1 cellular context compared by ENCODE assay signal in genomic region chr6:32983964-32984638, GRCh38.
TF ChIP-seq lines count a peak whose summit lies in the region.

No MANE protein-coding gene starts in this region.

TF ChIP-seq in HCT116, 20 proteins besides CTCF, POLR2A, EP300 and RAD21 (continued from another document):
- no peak for TF ChIP-seq MAX (IDR thresholded peaks at IDR 0.05)
- TF ChIP-seq EGR1 (IDR thresholded peaks at IDR 0.05; ENCODE audit: low read depth): no peak
- TF ChIP-seq FOSL1 (IDR thresholded peaks at IDR 0.05; ENCODE audit: low read depth): no peak
- TF ChIP-seq YY1 (IDR thresholded peaks at IDR 0.05; ENCODE audit: extremely low read depth, insufficient replicate concordance, low read depth, low read length): no peak
- no peak for TF ChIP-seq ELF1 (IDR thresholded peaks at IDR 0.05; ENCODE audit: borderline replicate concordance, low read depth)
- no peak for TF ChIP-seq POLR2AphosphoS5 (IDR thresholded peaks at IDR 0.05; ENCODE audit: low read depth, low read length)
- TF ChIP-seq ATF3 (IDR thresholded peaks at IDR 0.05): no peak
- no peak; the same call in 1 of the 2 replicates for TF ChIP-seq JUND (IDR thresholded peaks at IDR 0.05)
- TF ChIP-seq CBX3 (IDR thresholded peaks at IDR 0.05; ENCODE audit: low read depth): no peak
- no peak for TF ChIP-seq ZFX (IDR thresholded peaks at IDR 0.05)
